Comparison of ENCODE assay signal across 7 cellular contexts in the genomic region with DNA sequence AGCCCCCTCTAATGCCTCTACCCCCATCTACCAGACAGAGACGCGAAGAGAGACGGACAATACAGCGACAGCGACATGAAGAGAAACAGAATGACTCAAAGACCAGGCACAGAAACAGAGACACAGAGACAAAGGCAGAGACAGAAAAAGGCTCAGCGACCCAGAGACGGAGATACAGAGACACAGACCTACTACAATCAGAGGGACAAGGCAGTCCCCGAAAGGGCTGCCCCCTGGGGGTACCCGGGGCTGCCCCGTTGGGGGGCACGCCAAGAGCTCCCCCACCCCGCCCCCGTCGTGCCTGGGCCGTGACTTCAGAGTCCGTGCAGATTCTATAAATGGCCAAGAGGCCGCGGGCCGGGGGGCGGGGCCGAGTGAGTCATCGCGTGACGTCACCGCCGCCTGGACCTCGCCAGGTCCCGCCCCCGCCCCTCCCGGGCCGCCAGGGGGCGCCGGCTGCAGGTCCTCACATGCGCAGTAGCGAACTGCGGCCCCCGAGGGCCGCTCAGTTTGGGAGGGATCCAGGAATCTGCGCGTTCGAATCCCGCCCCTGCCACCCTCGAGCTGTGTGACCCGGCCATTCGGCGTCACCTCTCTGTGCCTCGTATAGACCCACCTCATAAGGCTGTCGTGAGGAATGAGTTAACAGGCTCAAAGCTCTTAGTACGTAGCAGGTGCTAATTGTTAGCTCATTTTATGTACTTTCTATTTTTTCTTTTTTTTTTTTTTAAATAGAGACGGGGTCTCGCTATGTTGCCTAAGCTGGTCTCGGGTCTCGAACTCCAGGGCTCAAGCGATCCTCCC. TPM values are rescaled to one million over a fixed set of nuclear protein-coding genes. Genes with fewer than 3 reads are reported as not detected.
A peak's percentile ranks its signal among the peaks of the same experiment; 100 is the strongest.
DNase-seq lines count a peak whose midpoint lies in the region; ATAC-seq, FAIRE-seq and TF ChIP-seq lines count a peak whose summit lies in the region.

No MANE protein-coding gene starts in this region.

- H3K27ac ChIP-seq in mesendoderm (ENCODE audit: low read depth, low read length): no peak overlapping the region

- TF ChIP-seq POLR2A in GM12892 (IDR thresholded peaks at IDR 0.05; ENCODE audit: low read depth, low read length): no peak

- H3K27me3 ChIP-seq in mesendoderm (ENCODE audit: insufficient read depth, low read length, poor library complexity): no peaks in the 10 kb centered on the region

- H3K23ac ChIP-seq in mesendoderm (ENCODE audit: low read length): no peak overlapping the region

- H3K4me3 ChIP-seq in mesendoderm (ENCODE audit: low read length): no peak overlapping the region

- peak; percentile 76 for ATAC-seq in HG03439 (IDR thresholded peaks at IDR 0.05; ENCODE audit: unreplicated experiment)
- peak; percentile 95 for ATAC-seq in effector memory CD8-positive, alpha-beta T cell (replicated peaks)

- peak overlapping the region; percentile 2 for H3K4me2 ChIP-seq in mesendoderm (ENCODE audit: low read length)

- peak overlapping the region; percentile 67 to 80 for H3K4me3 Mint-ChIP-seq in effector memory CD8-positive, alpha-beta T cell

- FAIRE-seq in GM12892 (lab: Jason Lieb, UNC): peak; percentile 93

- peak overlapping the region; percentile 78 to 90 for H3K27ac Mint-ChIP-seq in effector memory CD8-positive, alpha-beta T cell

- peaks cover 1% of the 10 kb centered on the region for H3K79me1 ChIP-seq in mesendoderm (ENCODE audit: low read length)

- H3K9ac ChIP-seq in mesendoderm (ENCODE audit: low read length): peak overlapping the region; percentile 60

- no peak overlapping the region for H2AK5ac ChIP-seq in mesendoderm (ENCODE audit: low read length)

- no peaks in the 10 kb centered on the region for H3K36me3 ChIP-seq in mesendoderm (ENCODE audit: control insufficient read depth, insufficient read depth, low read length)

- peaks cover 7% of the 10 kb centered on the region for H3K36me3 Mint-ChIP-seq in effector memory CD8-positive, alpha-beta T cell (ENCODE audit: insufficient read depth)

- no peak overlapping the region for H2BK15ac ChIP-seq in mesendoderm (replicated peaks; ENCODE audit: low read depth)

- no peak overlapping the region for H2BK120ac ChIP-seq in mesendoderm (ENCODE audit: low read depth, low read length)

- peak overlapping the region; percentile 38 for H3K4ac ChIP-seq in mesendoderm (ENCODE audit: low read depth, low read length)

- H2BK5ac ChIP-seq in mesendoderm (ENCODE audit: low read length): no peak overlapping the region

- H4K8ac ChIP-seq in mesendoderm (ENCODE audit: low read depth, low read length): peak overlapping the region; percentile 83

- peak overlapping the region; percentile 33 for H3K18ac ChIP-seq in mesendoderm (ENCODE audit: low read length)

- H3K4me1 Mint-ChIP-seq in effector memory CD8-positive, alpha-beta T cell (ENCODE audit: low read depth in 2 of 2): peaks cover 5 to 6% of the 10 kb centered on the region in 2 donors

- H3K56ac ChIP-seq in mesendoderm (ENCODE audit: low read length): peak overlapping the region; percentile 71

- no peaks in the 10 kb centered on the region for H3K9me3 Mint-ChIP-seq in effector memory CD8-positive, alpha-beta T cell

- no peaks in the 10 kb centered on the region for H3K79me2 ChIP-seq in mesendoderm (ENCODE audit: control insufficient read depth, insufficient read depth, low read length)

- H4K5ac ChIP-seq in mesendoderm (ENCODE audit: low read length): no peak overlapping the region

- no CpG with 5 or more reads among the region's 54 CpGs for WGBS in mesendoderm (ENCODE audit: extremely low coverage, insufficient coverage, low lambda C conversion rate)

- H3K27me3 Mint-ChIP-seq in effector memory CD8-positive, alpha-beta T cell: peaks cover 20 to 29% of the 10 kb centered on the region in 2 donors

- DNase-seq in GM12892 (ENCODE audit: insufficient read length) (peak; percentile 92), NOMO-1 (lab: John Stamatoyannopoulos, UW; ENCODE audit: unreplicated experiment in 2 of 2) (peak; percentile 73 to 85), mesendoderm (peak; percentile 93)
- DNase-seq in activated CD8-positive, alpha-beta memory T cell treated with anti-CD3 and anti-CD28 coated beads for 48 hours (ENCODE audit: low read depth in 2 of 3, low spot score in 2 of 3): peak; percentile 74 to 89 (median 78)
- DNase-seq in effector memory CD8-positive, alpha-beta T cell: peak; percentile 78 to 84 (median 78)
- peak; percentile 69 for DNase-seq in stimulated activated CD8-positive, alpha-beta memory T cell treated with anti-CD3 and anti-CD28 coated beads, Interleukin-12 subunit alpha, Interleukin-12 subunit beta, amount 100 ng/mL, for 1 hour (ENCODE audit: low read depth)

- H3K4me1 ChIP-seq in mesendoderm (ENCODE audit: control insufficient read depth, low read depth, low read length): peaks cover 9% of the 10 kb centered on the region

RNA-seq across cellular contexts. Expression of a gene that starts 2.7 kb away (rescaled TPM):
- not detected for polyA plus RNA-seq in GM12892 (2012; ENCODE audit: missing spikeins)
- 50.0 TPM for polyA plus RNA-seq in mesendoderm (2013, experiment 1 of 2)
- polyA plus RNA-seq in mesendoderm (2013, experiment 2 of 2): 53.3 TPM

RNA-seq across cellular contexts. Expression of a gene that starts 7.1 kb away (rescaled TPM):
- 14.4 TPM for polyA plus RNA-seq in GM12892 (2012; ENCODE audit: missing spikeins)
- polyA plus RNA-seq in mesendoderm (2013, experiment 1 of 2): 32.8 TPM
- 32.9 TPM for polyA plus RNA-seq in mesendoderm (2013, experiment 2 of 2)

RNA-seq across cellular contexts. Expression of a gene that starts 23.0 kb away (rescaled TPM):
- polyA plus RNA-seq in GM12892 (2012; ENCODE audit: missing spikeins): 51.9 TPM
- polyA plus RNA-seq in mesendoderm (2013, experiment 1 of 2): 96.2 TPM
- polyA plus RNA-seq in mesendoderm (2013, experiment 2 of 2): 97.5 TPM

RNA-seq across cellular contexts. Expression of a gene that starts 30.4 kb away (rescaled TPM):
- polyA plus RNA-seq in GM12892 (2012; ENCODE audit: missing spikeins): 3.9 TPM
- polyA plus RNA-seq in mesendoderm (2013, experiment 1 of 2): 5.3 TPM
- 5.2 TPM for polyA plus RNA-seq in mesendoderm (2013, experiment 2 of 2)

RNA-seq across cellular contexts. Expression of a gene that starts 41.5 kb away (rescaled TPM):
- polyA plus RNA-seq in GM12892 (2012; ENCODE audit: missing spikeins): 37.1 TPM
- polyA plus RNA-seq in mesendoderm (2013, experiment 1 of 2): 4.5 TPM
- 3.7 TPM for polyA plus RNA-seq in mesendoderm (2013, experiment 2 of 2)
